Comparison of ENCODE assay signal across 1 cellular context in genomic region chr6:160634706-160635105, GRCh38.
TF ChIP-seq lines count a peak whose summit lies in the region.

No MANE protein-coding gene starts in this region.

TF ChIP-seq in GM12878, 131 proteins besides CTCF, POLR2A, EP300 and RAD21:
- TF ChIP-seq ZNF24 (IDR thresholded peaks at IDR 0.05) (no peak), E4F1 (IDR thresholded peaks at IDR 0.05; ENCODE audit: borderline replicate concordance, partially characterized antibody) (no peak), TBL1XR1 (IDR thresholded peaks at IDR 0.05; ENCODE audit: low read depth, low read length) (no peak), ZNF217 (IDR thresholded peaks at IDR 0.05) (no peak), TARDBP (IDR thresholded peaks at IDR 0.05; ENCODE audit: borderline replicate concordance) (no peak), ESRRA (IDR thresholded peaks at IDR 0.05; ENCODE audit: low read length) (no peak), ZBTB40 (IDR thresholded peaks at IDR 0.05; ENCODE audit: borderline replicate concordance) (no peak), GATAD2B (conservative IDR thresholded peaks at IDR 0.05; ENCODE audit: low read depth) (no peak), NFXL1 (IDR thresholded peaks at IDR 0.05; ENCODE audit: borderline replicate concordance) (no peak), PKNOX1 (IDR thresholded peaks at IDR 0.05) (no peak), STAT1 (conservative IDR thresholded peaks at IDR 0.05) (no peak), STAT3 (IDR thresholded peaks at IDR 0.05; ENCODE audit: low read depth, low read length) (no peak), IKZF1 (conservative IDR thresholded peaks at IDR 0.05) (no peak), ZNF274 (IDR thresholded peaks at IDR 0.05; ENCODE audit: insufficient read depth, insufficient read length) (no peak), ZBTB4 (CRISPR knock-in tag; IDR thresholded peaks at IDR 0.05) (no peak), CBX5 (IDR thresholded peaks at IDR 0.05; ENCODE audit: low read depth) (no peak), KLF5 (IDR thresholded peaks at IDR 0.05; ENCODE audit: partially characterized antibody) (no peak)
